ENCODE assay signal across 8 cellular contexts in the genomic region with DNA sequence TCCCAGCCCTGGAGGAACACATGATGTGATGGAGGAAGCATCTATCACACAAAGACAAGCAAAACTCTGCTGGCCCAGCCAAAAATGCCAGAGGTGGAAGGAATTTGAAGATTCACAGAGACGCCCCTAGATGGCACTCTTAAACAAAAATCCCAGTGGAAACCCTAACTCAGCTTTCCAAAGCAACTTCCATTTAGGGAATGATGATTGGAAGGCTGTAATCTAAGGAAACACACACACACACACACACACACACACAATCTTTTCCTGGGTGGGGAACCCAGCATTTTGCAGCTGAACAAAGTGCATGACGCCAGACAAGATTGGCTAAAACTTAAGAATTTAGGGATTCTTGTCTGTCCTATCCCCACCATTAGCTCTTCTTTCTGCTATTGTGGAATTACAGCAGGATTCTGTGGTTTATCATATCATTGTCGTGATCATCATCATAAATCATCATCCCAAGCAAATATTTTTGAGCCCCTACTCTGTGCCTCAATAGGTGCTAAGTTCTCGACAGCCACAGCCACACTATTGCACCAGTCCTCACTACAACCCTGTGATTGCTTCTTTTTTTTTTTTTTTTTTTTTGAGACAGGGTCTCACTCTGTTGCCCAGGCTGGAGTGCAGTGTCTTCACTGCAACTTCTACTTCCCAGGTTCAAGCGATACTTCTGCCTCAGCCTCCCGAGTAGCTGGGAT. TPM values are rescaled to one million over a fixed set of nuclear protein-coding genes. Genes with fewer than 3 reads are reported as not detected.
DNase-seq lines count a peak whose midpoint lies in the region; ATAC-seq, FAIRE-seq and TF ChIP-seq lines count a peak whose summit lies in the region.

No MANE protein-coding gene starts in this region.

- intact Hi-C loops in endothelial cell of umbilical vein (cut with micrococcal nuclease), result loop anchor here (1.0 to 5.0 kb wide), 7 partner anchors 31 to 1165 kb away; a partner anchor contains a TSS

- peak; percentile 94 for FAIRE-seq in endothelial cell of umbilical vein (lab: Jason Lieb, UNC)

- H3K4me3 ChIP-seq in endothelial cell of umbilical vein (replicated peaks in 1 of 3; ENCODE audit: insufficient read depth in 1 of 3, low read depth in 1 of 3, low read length in 3 of 3) (no peak overlapping the region), mesendoderm (ENCODE audit: low read length) (no peak overlapping the region)

- no peak overlapping the region for H3K27ac ChIP-seq in endothelial cell of umbilical vein (ENCODE audit: insufficient read depth, low read depth, low read length)
- no peak overlapping the region for H3K27ac ChIP-seq in mesendoderm (ENCODE audit: low read depth, low read length)

- H3K23ac ChIP-seq in mesendoderm (ENCODE audit: low read length), result no peak overlapping the region

- H3K4ac ChIP-seq in mesendoderm (ENCODE audit: low read depth, low read length), result no peak overlapping the region

- TF ChIP-seq POLR2A in endothelial cell of umbilical vein (IDR thresholded peaks at IDR 0.05; ENCODE audit: low read depth, low read length), result no peak

- no peaks in the 10 kb centered on the region for H3K9me3 ChIP-seq in endothelial cell of umbilical vein (replicated peaks; ENCODE audit: control insufficient read depth, insufficient read depth, low read length)

- dilution Hi-C loops in endothelial cell of umbilical vein (cut with MboI; ENCODE audit: extremely low pct_ligation_motif_present, low sequenced_read_pairs), result no loop called here

- WGBS in mesendoderm (ENCODE audit: extremely low coverage, insufficient coverage, low lambda C conversion rate), result no CpG with 5 or more reads among the region's 6 CpGs

- no peaks in the 10 kb centered on the region for H4K20me1 ChIP-seq in endothelial cell of umbilical vein (replicated peaks; ENCODE audit: control insufficient read depth, extremely low read depth, insufficient read depth, low read length)

- no peaks in the 10 kb centered on the region for H3K79me2 ChIP-seq in endothelial cell of umbilical vein (ENCODE audit: control insufficient read depth, insufficient read depth, low read length)
- no peaks in the 10 kb centered on the region for H3K79me2 ChIP-seq in mesendoderm (ENCODE audit: control insufficient read depth, insufficient read depth, low read length)

- no peak overlapping the region for H3K56ac ChIP-seq in mesendoderm (ENCODE audit: low read length)

- BruUV-seq in endothelial cell of umbilical vein (replicated peaks; lab: Mats Ljungman, UMichigan), result no TSS peak

- POLR2A ChIA-PET in endothelial cell of umbilical vein (lab: Charles Lee), result interaction anchor here (0.6 to 1.0 kb wide), 4 partner anchors 53 to 364 kb away, joined by 4 to 5 read pairs (median 4); no protein-coding TSS in a partner anchor

- no peak overlapping the region for H2BK120ac ChIP-seq in mesendoderm (ENCODE audit: low read depth, low read length)

- ATAC-seq in HG02970 (IDR thresholded peaks at IDR 0.05; ENCODE audit: low FRiP score, unreplicated experiment) (no peak), HG03159 (IDR thresholded peaks at IDR 0.05; ENCODE audit: unreplicated experiment) (no peak)

- CTCF ChIA-PET in endothelial cell of umbilical vein (lab: Charles Lee), result interaction anchor here (0.6 to 5.1 kb wide), 26 partner anchors 9 to 1497 kb away, joined by 3 to 117 read pairs (median 4); a partner anchor contains a TSS

- H3K27me3 ChIP-seq in endothelial cell of umbilical vein (ENCODE audit: control insufficient read depth in 2 of 2, insufficient read depth in 2 of 2, low read length in 2 of 2) (no peaks in the 10 kb centered on the region), mesendoderm (ENCODE audit: insufficient read depth, low read length, poor library complexity) (no peaks in the 10 kb centered on the region)

- peak; percentile 69 for DNase-seq in DMS79 treated with DMSO at 0.1 percent for 48 hours (lab: John Stamatoyannopoulos, UW)
- no peak for DNase-seq in DMS79 (lab: John Stamatoyannopoulos, UW)
- DNase-seq in RPMI7951 (ENCODE audit: low read depth), result peak; percentile 76
- DNase-seq in endothelial cell of umbilical vein (ENCODE audit: low read depth, low spot score), result peak; percentile 65
- DNase-seq in mesendoderm, result peak; percentile 89

- H2BK5ac ChIP-seq in mesendoderm (ENCODE audit: low read length), result no peak overlapping the region

- no peak overlapping the region for H2BK15ac ChIP-seq in mesendoderm (replicated peaks; ENCODE audit: low read depth)

- H3K4me2 ChIP-seq in endothelial cell of umbilical vein (ENCODE audit: insufficient read depth, low read length), result no peak overlapping the region
- H3K4me2 ChIP-seq in mesendoderm (ENCODE audit: low read length), result no peak overlapping the region

- H3K4me1 ChIP-seq in endothelial cell of umbilical vein (ENCODE audit: control insufficient read depth, extremely low read depth, insufficient read depth, low read length) (peaks cover 13% of the 10 kb centered on the region), mesendoderm (ENCODE audit: control insufficient read depth, low read depth, low read length) (no peaks in the 10 kb centered on the region)

- TF ChIP-seq CTCF in LNCAP (IDR thresholded peaks at IDR 0.05) (peak; percentile 73; the same call in 1 of the 2 replicates), endothelial cell of umbilical vein (IDR thresholded peaks at IDR 0.05; ENCODE audit: extremely low read depth in 1 of 2, insufficient read depth in 1 of 2, low read depth in 1 of 2, low read length in 2 of 2) (peak; percentile 49 to 54)

- H4K8ac ChIP-seq in mesendoderm (ENCODE audit: low read depth, low read length), result no peak overlapping the region

- H3K9ac ChIP-seq in endothelial cell of umbilical vein (replicated peaks; ENCODE audit: extremely low read depth, insufficient read depth, low read length) (no peak overlapping the region), mesendoderm (ENCODE audit: low read length) (no peak overlapping the region)

- no peaks in the 10 kb centered on the region for H3K79me1 ChIP-seq in mesendoderm (ENCODE audit: low read length)

- H3K36me3 ChIP-seq in endothelial cell of umbilical vein (ENCODE audit: control insufficient read depth in 2 of 2, extremely low read depth in 1 of 2, insufficient read depth in 2 of 2, low read length in 2 of 2) (peaks cover 0 to 3% of the 10 kb centered on the region in 2 experiments), mesendoderm (ENCODE audit: control insufficient read depth, insufficient read depth, low read length) (no peaks in the 10 kb centered on the region)

- no peak overlapping the region for H3K18ac ChIP-seq in mesendoderm (ENCODE audit: low read length)

- H2AFZ ChIP-seq in endothelial cell of umbilical vein (ENCODE audit: low read depth, low read length), result no peak overlapping the region

- H2AK5ac ChIP-seq in mesendoderm (ENCODE audit: low read length), result no peak overlapping the region

- no peaks in the 10 kb centered on the region for H3K9me1 ChIP-seq in endothelial cell of umbilical vein (replicated peaks; ENCODE audit: control insufficient read depth, extremely low read depth, insufficient read depth, low read length)

- H4K5ac ChIP-seq in mesendoderm (ENCODE audit: low read length), result no peak overlapping the region

TF ChIP-seq in endothelial cell of umbilical vein, 7 proteins besides CTCF, POLR2A, EP300 and RAD21 (continues in another document):
- TF ChIP-seq EZH2 (IDR thresholded peaks at IDR 0.05; ENCODE audit: borderline replicate concordance, low read depth, low read length, severe bottlenecking), result no peak
- TF ChIP-seq, protein P1, sequence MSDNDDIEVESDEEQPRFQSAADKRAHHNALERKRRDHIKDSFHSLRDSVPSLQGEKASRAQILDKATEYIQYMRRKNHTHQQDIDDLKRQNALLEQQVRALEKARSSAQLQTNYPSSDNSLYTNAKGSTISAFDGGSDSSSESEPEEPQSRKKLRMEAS (IDR thresholded peaks at IDR 0.05; ENCODE audit: insufficient read depth, insufficient read length), result no peak
- TF ChIP-seq FOS (IDR thresholded peaks at IDR 0.05; ENCODE audit: borderline replicate concordance, insufficient read depth, low read length), result no peak

RNA-seq across cellular contexts. Expression of a gene that starts 1.6 kb away (rescaled TPM):
- total RNA-seq in RPMI7951 (2014; rRNA removed; shearing (Covaris generic)), result 13.0 and 20.7 TPM in 2 replicates
- 19.4 and 20.4 TPM in 2 replicates for total RNA-seq in endothelial cell of umbilical vein
- polyA plus RNA-seq in endothelial cell of umbilical vein, result 29.4 and 37.5 TPM in 2 replicates
- 19.8 and 19.9 TPM in 2 replicates for polyA plus RNA-seq in endothelial cell of umbilical vein (2011; cell fraction: cytosol; rRNA removed)
- 5.8 and 8.4 TPM in 2 replicates for polyA plus RNA-seq in endothelial cell of umbilical vein (2011; cell fraction: nucleus; rRNA removed)
- polyA plus RNA-seq in endothelial cell of umbilical vein (2012), result 34.4 and 48.5 TPM in 2 replicates
- 44.5 and 52.5 TPM in 2 replicates for polyA minus RNA-seq in endothelial cell of umbilical vein
- polyA minus RNA-seq in endothelial cell of umbilical vein (2011; cell fraction: cytosol; rRNA and poly(A)+ RNA removed), result 7.2 TPM
- polyA minus RNA-seq in endothelial cell of umbilical vein (2011; cell fraction: nucleus; rRNA and poly(A)+ RNA removed), result 5.2 and 5.6 TPM in 2 replicates
- 8.9 TPM for polyA plus RNA-seq in mesendoderm (2013, experiment 1 of 2)
- polyA plus RNA-seq in mesendoderm (2013, experiment 2 of 2), result 8.9 TPM

RNA-seq across cellular contexts. Expression of a gene that starts 6.3 kb away (rescaled TPM):
- under 0.01 TPM in 1 of 2 replicates, not detected in the other for total RNA-seq in RPMI7951 (2014; rRNA removed; shearing (Covaris generic))
- not detected in 2 replicates for total RNA-seq in endothelial cell of umbilical vein
- not detected in 2 replicates for polyA plus RNA-seq in endothelial cell of umbilical vein
- polyA plus RNA-seq in endothelial cell of umbilical vein (2011; cell fraction: cytosol; rRNA removed), result 0.01 TPM in 1 of 2 replicates, not detected in the other
- polyA plus RNA-seq in endothelial cell of umbilical vein (2011; cell fraction: nucleus; rRNA removed), result not detected in 2 replicates
- 0.49 TPM in 1 of 2 replicates, not detected in the other for polyA plus RNA-seq in endothelial cell of umbilical vein (2012)
- 0.02 and 0.04 TPM in 2 replicates for polyA minus RNA-seq in endothelial cell of umbilical vein
- polyA minus RNA-seq in endothelial cell of umbilical vein (2011; cell fraction: cytosol; rRNA and poly(A)+ RNA removed), result not detected
- not detected in 2 replicates for polyA minus RNA-seq in endothelial cell of umbilical vein (2011; cell fraction: nucleus; rRNA and poly(A)+ RNA removed)
- 0.29 TPM for polyA plus RNA-seq in mesendoderm (2013, experiment 1 of 2)
- 0.25 TPM for polyA plus RNA-seq in mesendoderm (2013, experiment 2 of 2)

RNA-seq across cellular contexts. Expression of a gene that starts 54.5 kb away (rescaled TPM):
- not detected in 2 replicates for total RNA-seq in RPMI7951 (2014; rRNA removed; shearing (Covaris generic))
- total RNA-seq in endothelial cell of umbilical vein, result not detected in 2 replicates
- polyA plus RNA-seq in endothelial cell of umbilical vein, result not detected in 2 replicates
- not detected in 2 replicates for polyA plus RNA-seq in endothelial cell of umbilical vein (2011; cell fraction: cytosol; rRNA removed)
- not detected in 2 replicates for polyA plus RNA-seq in endothelial cell of umbilical vein (2011; cell fraction: nucleus; rRNA removed)
- polyA plus RNA-seq in endothelial cell of umbilical vein (2012), result not detected in 2 replicates
- polyA minus RNA-seq in endothelial cell of umbilical vein, result not detected in 2 replicates
- polyA minus RNA-seq in endothelial cell of umbilical vein (2011; cell fraction: cytosol; rRNA and poly(A)+ RNA removed), result not detected
- not detected in 2 replicates for polyA minus RNA-seq in endothelial cell of umbilical vein (2011; cell fraction: nucleus; rRNA and poly(A)+ RNA removed)
- 0.01 TPM for polyA plus RNA-seq in mesendoderm (2013, experiment 1 of 2)
- polyA plus RNA-seq in mesendoderm (2013, experiment 2 of 2), result not detected
